Comparison of ENCODE assay signal across 18 cellular contexts in genomic region chr17:2899911-2900310, GRCh38.
DNase-seq lines count a peak whose midpoint lies in the region; ATAC-seq and TF ChIP-seq lines count a peak whose summit lies in the region.
"Had no signal": no experiment of that assay in that cellular context is flagged by ENCODE, and none has a peak within 500 bp of the region (broad histone marks: within the 10 kb centered on the region; RNA-seq: fewer than 3 reads in every experiment).

No MANE protein-coding gene starts in this region.

- H3K27me3 Mint-ChIP-seq in Calu3 (ENCODE audit: unreplicated experiment) (no peaks in the 10 kb centered on the region), WTC11 (ENCODE audit: low read depth) (no peaks in the 10 kb centered on the region), nephron (ENCODE audit: low read depth) (peaks cover 23% of the 10 kb centered on the region), T-cell (no peaks in the 10 kb centered on the region), MCF 10A (ENCODE audit: insufficient read depth, unreplicated experiment) (no peaks in the 10 kb centered on the region)
- no peaks in the 10 kb centered on the region for H3K27me3 Mint-ChIP-seq in activated T-cell treated with anti-CD3 and anti-CD28 coated beads, Interleukin-2, amount 50 U/mL, for 24 hours
- H3K27me3 Mint-ChIP-seq: CD4-positive, alpha-beta T cell; dendritic cell treated with granulocyte-macrophage colony-stimulating factor and Interleukin-4, amounts not matched to agents 40 ng/mL and 50 ng/mL, for 4 days had no signal

- CTCF ChIA-PET in Calu3 (lab: Charles Lee) (interaction anchor here (0.6 kb wide), 1 partner anchor 9 kb away, joined by 4 read pairs; no protein-coding TSS in a partner anchor), WTC11 (lab: Charles Lee) (interaction anchor here (1.3 to 2.0 kb wide), 2 partner anchors 10 to 30 kb away, joined by 4 to 5 read pairs; no protein-coding TSS in a partner anchor), T-cell (lab: Charles Lee) (interaction anchor here in 1 of 2 donors (0.7 kb wide), 1 partner anchor 62 kb away, joined by 13 read pairs; no protein-coding TSS in a partner anchor), MCF 10A (lab: Yijun Ruan, JAX) (interaction anchor here (0.8 kb wide), 1 partner anchor 25 kb away, joined by 3 read pairs; no protein-coding TSS in a partner anchor)

- BruUV-seq in Calu3 (replicated peaks; lab: Mats Ljungman, UMichigan), result no TSS peak
- BruUV-seq in MCF 10A (replicated peaks; lab: Mats Ljungman, UMichigan), result no TSS peak

- intact Hi-C loops in Calu3 (cut with micrococcal nuclease; ENCODE audit: unreplicated experiment) (no loop called here), MCF 10A (cut with micrococcal nuclease) (no loop called here)

- H3K4me3 Mint-ChIP-seq in Calu3 (ENCODE audit: low read depth, unreplicated experiment), result no peak overlapping the region
- H3K4me3 Mint-ChIP-seq in WTC11, result no peak overlapping the region
- no peak overlapping the region for H3K4me3 Mint-ChIP-seq in nephron
- H3K4me3 Mint-ChIP-seq in activated T-cell treated with anti-CD3 and anti-CD28 coated beads, Interleukin-2, amount 50 U/mL, for 24 hours, result no peak overlapping the region
- no peak overlapping the region for H3K4me3 Mint-ChIP-seq in T-cell
- no peak overlapping the region for H3K4me3 Mint-ChIP-seq in MCF 10A (ENCODE audit: unreplicated experiment)
- H3K4me3 Mint-ChIP-seq: CD4-positive, alpha-beta T cell; dendritic cell treated with granulocyte-macrophage colony-stimulating factor and Interleukin-4, amounts not matched to agents 40 ng/mL and 50 ng/mL, for 4 days; neural crest cell had no signal

- ATAC-seq in WTC11 (no peak), T-cell (replicated peaks in 1 of 4) (no peak)
- ATAC-seq: Right ventricle myocardium inferior had no signal

- POLR2A ChIA-PET in WTC11 (lab: Charles Lee) (no interaction called here), T-cell (lab: Charles Lee) (no interaction called here), MCF 10A (lab: Yijun Ruan, JAX) (no interaction called here)

- H3K36me3 Mint-ChIP-seq in Calu3 (ENCODE audit: insufficient read depth, unreplicated experiment), result no peaks in the 10 kb centered on the region
- peaks cover 17% of the 10 kb centered on the region for H3K36me3 Mint-ChIP-seq in WTC11
- H3K36me3 Mint-ChIP-seq in nephron (ENCODE audit: low read depth), result no peaks in the 10 kb centered on the region
- H3K36me3 Mint-ChIP-seq in activated T-cell treated with anti-CD3 and anti-CD28 coated beads, Interleukin-2, amount 50 U/mL, for 24 hours (ENCODE audit: low read depth), result no peaks in the 10 kb centered on the region
- H3K36me3 Mint-ChIP-seq in T-cell, result peaks cover 14% of the 10 kb centered on the region
- H3K36me3 Mint-ChIP-seq in MCF 10A (ENCODE audit: insufficient read depth, unreplicated experiment), result peaks cover 10% of the 10 kb centered on the region

- H3K4me1 Mint-ChIP-seq in Calu3 (ENCODE audit: low read depth, unreplicated experiment) (peaks cover 17% of the 10 kb centered on the region), WTC11 (peaks cover 42% of the 10 kb centered on the region), nephron (peaks cover 9% of the 10 kb centered on the region), T-cell (peaks cover 0 to 10% (median 5%) of the 10 kb centered on the region in 3 donors), MCF 10A (ENCODE audit: insufficient read depth, unreplicated experiment) (no peaks in the 10 kb centered on the region)
- H3K4me1 Mint-ChIP-seq in activated T-cell treated with anti-CD3 and anti-CD28 coated beads, Interleukin-2, amount 50 U/mL, for 24 hours (ENCODE audit: low read depth), result no peaks in the 10 kb centered on the region
- H3K4me1 Mint-ChIP-seq: neural crest cell had no signal

- TF ChIP-seq CTCF in Calu3 (IDR thresholded peaks at IDR 0.05; ENCODE audit: unreplicated experiment) (no peak), WTC11 (IDR thresholded peaks at IDR 0.05) (no peak), nephron (IDR thresholded peaks at IDR 0.05; ENCODE audit: unreplicated experiment in 3 of 3) (no peak), MCF 10A (IDR thresholded peaks at IDR 0.05; ENCODE audit: unreplicated experiment) (no peak)

- DNase-seq in Calu3 (peak; percentile 8), LHCN-M2 (ENCODE audit: low read depth) (peak; percentile 13), WTC11 (ENCODE audit: low spot score) (no peak), T-cell (no peak), MCF 10A (ENCODE audit: unreplicated experiment) (no peak)
- DNase-seq in activated T-cell treated with anti-CD3 and anti-CD28 coated beads, Interleukin-2, amount 50 U/mL, for 24 hours, result no peak
- DNase-seq in activated naive CD4-positive, alpha-beta T cell (lab: John Stamatoyannopoulos, UW), result no peak
- DNase-seq: activated CD4-positive, alpha-beta T cell treated with anti-CD3 and anti-CD28 coated beads for 4 hours; activated effector memory CD4-positive, alpha-beta T cell treated with anti-CD3 and anti-CD28 coated beads, Interleukin-2, amount 50 U/mL, for 16 hours; adrenal gland; CD4-positive, alpha-beta T cell; DND-41; Kasumi-1; NCI-H1694 had no signal

- H3K27ac Mint-ChIP-seq in Calu3 (ENCODE audit: unreplicated experiment) (no peak overlapping the region), WTC11 (peak overlapping the region; percentile 73; the same call in 1 of the 2 replicates), nephron (peak overlapping the region in 2 of 3 experiments; percentile 52 to 94), T-cell (no peak overlapping the region), MCF 10A (ENCODE audit: low read depth, unreplicated experiment) (no peak overlapping the region)
- no peak overlapping the region for H3K27ac Mint-ChIP-seq in activated T-cell treated with anti-CD3 and anti-CD28 coated beads, Interleukin-2, amount 50 U/mL, for 24 hours
- H3K27ac Mint-ChIP-seq: CD4-positive, alpha-beta T cell; dendritic cell treated with granulocyte-macrophage colony-stimulating factor and Interleukin-4, amounts not matched to agents 40 ng/mL and 50 ng/mL, for 4 days had no signal

- no peaks in the 10 kb centered on the region for H3K9me3 Mint-ChIP-seq in Calu3 (ENCODE audit: low read depth, unreplicated experiment)
- 0 out of 2 replicates have a peak, but pooled peaks cover 11% of the 10 kb centered on the region for H3K9me3 Mint-ChIP-seq in WTC11
- H3K9me3 Mint-ChIP-seq in nephron, result no peaks in the 10 kb centered on the region
- H3K9me3 Mint-ChIP-seq in activated T-cell treated with anti-CD3 and anti-CD28 coated beads, Interleukin-2, amount 50 U/mL, for 24 hours, result no peaks in the 10 kb centered on the region
- H3K9me3 Mint-ChIP-seq in T-cell, result no peaks in the 10 kb centered on the region
- no peaks in the 10 kb centered on the region for H3K9me3 Mint-ChIP-seq in MCF 10A (ENCODE audit: unreplicated experiment)
- H3K9me3 Mint-ChIP-seq: CD4-positive, alpha-beta T cell; dendritic cell treated with granulocyte-macrophage colony-stimulating factor and Interleukin-4, amounts not matched to agents 40 ng/mL and 50 ng/mL, for 4 days; neural crest cell had no signal

TF ChIP-seq in WTC11, 78 proteins besides CTCF, POLR2A, EP300 and RAD21:
- TF ChIP-seq NR1H2 (CRISPR knock-in tag; IDR thresholded peaks at IDR 0.05) (no peak), PREB (CRISPR knock-in tag; IDR thresholded peaks at IDR 0.05; ENCODE audit: borderline replicate concordance) (no peak)

Comparison
In these comparisons a context has a peak if more than half of its experiments do, and no peak if none do; other contexts are left out.
1. DNase-seq: peak in Calu3 (single experiment) and LHCN-M2 (single experiment); none in WTC11 (single experiment), activated T-cell treated with anti-CD3 and anti-CD28 coated beads, Interleukin-2, amount 50 U/mL, for 24 hours (single experiment), T-cell (0 of 34), activated naive CD4-positive, alpha-beta T cell (0 of 4) and MCF 10A (single experiment).
2. H3K27ac Mint-ChIP-seq: peak in WTC11 (single experiment) and nephron (2 of 3); none in Calu3 (single experiment), activated T-cell treated with anti-CD3 and anti-CD28 coated beads, Interleukin-2, amount 50 U/mL, for 24 hours (single experiment), T-cell (0 of 2) and MCF 10A (single experiment).